9 cellular contexts compared by ENCODE assay signal in the genomic region with DNA sequence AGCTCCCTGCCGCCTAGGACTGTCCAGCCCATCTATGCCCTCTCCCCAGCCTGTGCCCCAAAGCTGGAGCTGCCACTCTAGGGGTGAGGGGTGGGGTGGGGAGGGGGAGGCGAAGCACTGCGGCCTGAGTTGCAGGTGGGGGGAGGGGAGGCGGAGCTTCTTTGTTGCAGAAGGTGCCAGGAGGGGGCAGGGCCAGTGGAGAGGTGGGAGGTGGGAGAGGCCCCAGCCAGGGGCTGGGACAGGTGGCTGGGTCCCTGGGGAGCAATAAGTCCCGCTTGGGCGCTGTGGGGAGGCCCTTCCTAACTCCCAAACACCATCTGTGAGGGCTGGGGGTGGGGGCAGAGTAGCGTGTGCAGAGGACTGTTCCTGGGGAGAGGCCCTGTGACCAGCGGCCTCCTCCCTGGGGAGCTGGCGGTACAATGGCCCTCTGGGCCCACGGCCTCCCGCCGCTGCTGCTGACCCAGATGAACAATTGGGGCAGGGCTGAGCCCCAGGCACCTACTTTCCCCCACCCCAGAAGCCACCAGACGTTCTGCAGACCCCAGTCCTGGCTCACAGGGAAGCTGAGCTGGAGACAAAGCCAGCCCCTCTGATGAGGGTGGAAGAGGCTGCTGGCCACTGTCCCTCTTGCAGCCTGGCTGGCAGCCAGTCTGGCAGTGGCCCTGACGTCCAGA. TPM values are rescaled to one million over a fixed set of nuclear protein-coding genes. Genes with fewer than 3 reads are reported as not detected.
DNase-seq lines count a peak whose midpoint lies in the region; ATAC-seq and TF ChIP-seq lines count a peak whose summit lies in the region.
"Had no signal": no experiment of that assay in that cellular context is flagged by ENCODE, and none has a peak within 500 bp of the region (broad histone marks: within the 10 kb centered on the region; RNA-seq: fewer than 3 reads in every experiment).

No MANE protein-coding gene starts in this region.

- no peak for ATAC-seq in CD8-positive, alpha-beta T cell
- peak; percentile 36 for ATAC-seq in HG02623 (IDR thresholded peaks at IDR 0.05; ENCODE audit: unreplicated experiment)
- no peak for ATAC-seq in stimulated activated effector memory CD8-positive, alpha-beta T cell treated with anti-CD3 and anti-CD28 coated beads, Interleukin-12 subunit alpha, Interleukin-12 subunit beta, amount 100 ng/mL, for 72 hours
- no peak for ATAC-seq in aorta (ENCODE audit: low FRiP score)
- no peak for ATAC-seq in activated naive CD4-positive, alpha-beta T cell treated with anti-CD3 and anti-CD28 coated beads, Interleukin-2, amount 50 U/mL, for 72 hours

- no peak for TF ChIP-seq CTCF in CD8-positive, alpha-beta T cell (IDR thresholded peaks at IDR 0.05)
- no peak for TF ChIP-seq CTCF in esophagus squamous epithelium (IDR thresholded peaks at IDR 0.05)

- peaks cover 25% of the 10 kb centered on the region for H3K4me1 ChIP-seq in CD8-positive, alpha-beta T cell (ENCODE audit: insufficient read depth, low read length)
- peaks cover 28 to 68% (median 46%) of the 10 kb centered on the region in 3 donors for H3K4me1 ChIP-seq in esophagus squamous epithelium
- H3K4me1 ChIP-seq in aorta (ENCODE audit: control insufficient read depth in 1 of 2, insufficient read depth in 2 of 2, low read length in 2 of 2), result no peaks in the 10 kb centered on the region

- intact Hi-C loops in CD8-positive, alpha-beta T cell (cut with DNase I, micrococcal nuclease), result no loop called here
- intact Hi-C loops in esophagus squamous epithelium (cut with DNase I) (no loop called here), aorta (cut with DNase I) (no loop called here)

- H3K36me3 ChIP-seq in CD8-positive, alpha-beta T cell (ENCODE audit: insufficient read depth, low read length), result no peaks in the 10 kb centered on the region
- H3K36me3 ChIP-seq in esophagus squamous epithelium (no peaks in the 10 kb centered on the region), aorta (ENCODE audit: control insufficient read depth in 1 of 2, insufficient read depth in 2 of 2, low read length in 1 of 2) (no peaks in the 10 kb centered on the region)

- peaks cover 19% of the 10 kb centered on the region for H3K4me1 Mint-ChIP-seq in CD8-positive, alpha-beta T cell (ENCODE audit: low read depth)
- peaks cover 26% of the 10 kb centered on the region for H3K4me1 Mint-ChIP-seq in stimulated activated effector memory CD8-positive, alpha-beta T cell treated with anti-CD3 and anti-CD28 coated beads, Interleukin-12 subunit alpha, Interleukin-12 subunit beta, amount 100 ng/mL, for 72 hours

- H3K4me3 Mint-ChIP-seq in CD8-positive, alpha-beta T cell, result peak overlapping the region; percentile 47
- peak overlapping the region; percentile 53 for H3K4me3 Mint-ChIP-seq in stimulated activated effector memory CD8-positive, alpha-beta T cell treated with anti-CD3 and anti-CD28 coated beads, Interleukin-12 subunit alpha, Interleukin-12 subunit beta, amount 100 ng/mL, for 72 hours

- peaks cover 28% of the 10 kb centered on the region for H3K27me3 Mint-ChIP-seq in CD8-positive, alpha-beta T cell (ENCODE audit: low read depth)

- H3K9me3 ChIP-seq in CD8-positive, alpha-beta T cell (ENCODE audit: low read length), result no peaks in the 10 kb centered on the region
- H3K9me3 ChIP-seq in esophagus squamous epithelium (no peaks in the 10 kb centered on the region), aorta (ENCODE audit: control insufficient read depth, low read length) (no peaks in the 10 kb centered on the region)
- H3K9me3 ChIP-seq: body of pancreas had no signal

- no peak overlapping the region for H3K4me3 ChIP-seq in CD8-positive, alpha-beta T cell (ENCODE audit: low read depth, low read length)
- H3K4me3 ChIP-seq in esophagus squamous epithelium (peak overlapping the region in 3 of 4 donors; percentile 42 to 73 (median 61)), aorta (ENCODE audit: low read length in 2 of 2) (no peak overlapping the region)
- H3K4me3 ChIP-seq: body of pancreas had no signal

- no peak overlapping the region for H3K27ac Mint-ChIP-seq in CD8-positive, alpha-beta T cell
- H3K27ac Mint-ChIP-seq in stimulated activated effector memory CD8-positive, alpha-beta T cell treated with anti-CD3 and anti-CD28 coated beads, Interleukin-12 subunit alpha, Interleukin-12 subunit beta, amount 100 ng/mL, for 72 hours, result no peak overlapping the region
- H3K27ac Mint-ChIP-seq in activated naive CD4-positive, alpha-beta T cell treated with anti-CD3 and anti-CD28 coated beads, Interleukin-2, amount 50 U/mL, for 72 hours, result no peak overlapping the region

- H3K27me3 ChIP-seq in CD8-positive, alpha-beta T cell (ENCODE audit: insufficient read depth, low read length), result peaks cover 30% of the 10 kb centered on the region
- peaks cover 4 to 70% (median 18%) of the 10 kb centered on the region in 4 donors for H3K27me3 ChIP-seq in esophagus squamous epithelium
- H3K27me3 ChIP-seq in aorta (ENCODE audit: control insufficient read depth in 1 of 2, insufficient read depth in 2 of 2, low read length in 1 of 2), result no peaks in the 10 kb centered on the region
- H3K27me3 ChIP-seq: body of pancreas had no signal

- H3K27ac ChIP-seq in CD8-positive, alpha-beta T cell (ENCODE audit: low read depth, low read length), result no peak overlapping the region
- H3K27ac ChIP-seq in esophagus squamous epithelium (no peak overlapping the region), aorta (ENCODE audit: low read depth in 1 of 2, low read length in 2 of 2) (no peak overlapping the region)

- H3K36me3 Mint-ChIP-seq in CD8-positive, alpha-beta T cell, result no peaks in the 10 kb centered on the region
- no peaks in the 10 kb centered on the region for H3K36me3 Mint-ChIP-seq in stimulated activated effector memory CD8-positive, alpha-beta T cell treated with anti-CD3 and anti-CD28 coated beads, Interleukin-12 subunit alpha, Interleukin-12 subunit beta, amount 100 ng/mL, for 72 hours
- peaks cover 0 to 6% of the 10 kb centered on the region in 2 donors for H3K36me3 Mint-ChIP-seq in activated naive CD4-positive, alpha-beta T cell treated with anti-CD3 and anti-CD28 coated beads, Interleukin-2, amount 50 U/mL, for 72 hours

- POLR2A ChIA-PET in CD8-positive, alpha-beta T cell (lab: Charles Lee), result interaction anchor here (1.2 to 2.2 kb wide), 2 partner anchors 9 kb away, joined by 3 to 6 read pairs; a partner anchor contains a TSS

- DNase-seq in CD8-positive, alpha-beta T cell, result peak in 1 of 7 experiments; percentile 14
- peak; percentile 11 for DNase-seq in NCI-H774 (lab: John Stamatoyannopoulos, UW)
- no peak for DNase-seq in esophagus squamous epithelium (lab: John Stamatoyannopoulos, UW)
- no peak for DNase-seq in stimulated activated effector memory CD8-positive, alpha-beta T cell treated with anti-CD3 and anti-CD28 coated beads, Interleukin-12 subunit alpha, Interleukin-12 subunit beta, amount 100 ng/mL, for 72 hours (ENCODE audit: low spot score in 2 of 2)
- DNase-seq in aorta, result no peak
- DNase-seq in CD1c-positive myeloid dendritic cell (ENCODE audit: extremely low spot score), result no peak
- no peak for DNase-seq in activated naive CD4-positive, alpha-beta T cell treated with anti-CD3 and anti-CD28 coated beads, Interleukin-2, amount 50 U/mL, for 72 hours (ENCODE audit: low spot score in 2 of 2)

- no peak for TF ChIP-seq POLR2A in esophagus squamous epithelium (IDR thresholded peaks at IDR 0.05)

- H3K9me3 Mint-ChIP-seq in CD8-positive, alpha-beta T cell, result no peaks in the 10 kb centered on the region
- H3K9me3 Mint-ChIP-seq in stimulated activated effector memory CD8-positive, alpha-beta T cell treated with anti-CD3 and anti-CD28 coated beads, Interleukin-12 subunit alpha, Interleukin-12 subunit beta, amount 100 ng/mL, for 72 hours, result no peaks in the 10 kb centered on the region
- H3K9me3 Mint-ChIP-seq in activated naive CD4-positive, alpha-beta T cell treated with anti-CD3 and anti-CD28 coated beads, Interleukin-2, amount 50 U/mL, for 72 hours, result no peaks in the 10 kb centered on the region

- 9 to 11% methylated on average over 7 to 9 of the region's 14 CpGs for WGBS in esophagus squamous epithelium, 2 donors
- WGBS in aorta, 2 donors, result 4% methylated on average over 14 of the region's 14 CpGs

- CTCF ChIA-PET in CD8-positive, alpha-beta T cell (lab: Charles Lee), result no interaction called here

RNA-seq across cellular contexts. Expression of a gene that starts 2.2 kb away (rescaled TPM):
- total RNA-seq in CD8-positive, alpha-beta T cell, result not detected
- total RNA-seq in esophagus squamous epithelium, result under 1 TPM in 1 of 4 donors, not detected in 3; 0.38 TPM
- under 1 TPM in 1 of 2 donors, not detected in 1; 0.42 TPM for total RNA-seq in aorta
- not detected for polyA plus RNA-seq in aorta
- not detected for total RNA-seq in activated naive CD4-positive, alpha-beta T cell treated with anti-CD3 and anti-CD28 coated beads, Interleukin-2, amount 50 U/mL, for 72 hours
- total RNA-seq: body of pancreas had no signal

RNA-seq across cellular contexts. Expression of a gene that starts 6.1 kb away (rescaled TPM):
- 1 to 10 TPM; 2.8 to 3.8 TPM for total RNA-seq in CD8-positive, alpha-beta T cell
- 1 to 10 TPM; 3.1 to 4.6 (median 3.7) TPM for total RNA-seq in esophagus squamous epithelium
- total RNA-seq in aorta, result 10 to 100 TPM in 1 of 2 donors, 1 to 10 TPM in 1; 6.9 to 15.6 TPM
- 1 to 10 TPM in 1 of 2 donors, under 1 TPM in 1; 0.38 to 3.0 TPM for polyA plus RNA-seq in aorta
- 10 to 100 TPM in 1 of 2 donors, 1 to 10 TPM in 1; 7.8 to 10.6 TPM for total RNA-seq in activated naive CD4-positive, alpha-beta T cell treated with anti-CD3 and anti-CD28 coated beads, Interleukin-2, amount 50 U/mL, for 72 hours

RNA-seq across cellular contexts. Expression of a gene that starts 9.0 kb away (rescaled TPM):
- total RNA-seq in CD8-positive, alpha-beta T cell, result under 1 TPM; 0.30 to 0.69 TPM
- total RNA-seq in esophagus squamous epithelium, result 10 to 100 TPM in 1 of 4 donors, 1 to 10 TPM in 3; 1.1 to 12.3 (median 4.4) TPM
- total RNA-seq in aorta, result under 1 TPM; 0.62 to 0.84 TPM
- 1 to 10 TPM in 1 of 2 donors, under 1 TPM in 1; 0.38 to 1.6 TPM for polyA plus RNA-seq in aorta
- total RNA-seq in activated naive CD4-positive, alpha-beta T cell treated with anti-CD3 and anti-CD28 coated beads, Interleukin-2, amount 50 U/mL, for 72 hours, result 10 to 100 TPM; 20.9 to 32.3 TPM
- total RNA-seq: body of pancreas had no signal

RNA-seq across cellular contexts. Expression of a gene that starts 39.6 kb away (rescaled TPM):
- total RNA-seq in CD8-positive, alpha-beta T cell, result 1 to 10 TPM in 1 of 2 experiments, under 1 TPM in 1; 0.61 to 1.2 TPM
- total RNA-seq in esophagus squamous epithelium (10 to 100 TPM in 2 of 4 donors, 1 to 10 TPM in 2; 5.9 to 18.6 (median 10.2) TPM), aorta (1 to 10 TPM in 1 of 2 donors, under 1 TPM in 1; 0.91 to 3.6 TPM)
- under 1 TPM; 0.33 to 0.75 TPM for polyA plus RNA-seq in aorta
- total RNA-seq in activated naive CD4-positive, alpha-beta T cell treated with anti-CD3 and anti-CD28 coated beads, Interleukin-2, amount 50 U/mL, for 72 hours, result 100 to 1,000 TPM in 1 of 2 donors, 10 to 100 TPM in 1; 64.8 to 111 TPM

RNA-seq across cellular contexts. Expression of a gene that starts 44.9 kb away (rescaled TPM):
- total RNA-seq in CD8-positive, alpha-beta T cell, result 100 to 1,000 TPM; 260 TPM
- 100 to 1,000 TPM in 2 of 4 donors, 10 to 100 TPM in 2; 70.8 to 196 (median 125) TPM for total RNA-seq in esophagus squamous epithelium
- total RNA-seq in aorta, result 100 to 1,000 TPM; 116 to 119 TPM
- 100 to 1,000 TPM in 1 of 2 donors, 10 to 100 TPM in 1; 67.9 to 108 TPM for polyA plus RNA-seq in aorta
- total RNA-seq in activated naive CD4-positive, alpha-beta T cell treated with anti-CD3 and anti-CD28 coated beads, Interleukin-2, amount 50 U/mL, for 72 hours, result 100 to 1,000 TPM in 1 of 2 donors, 10 to 100 TPM in 1; 94.4 to 127 TPM

Comparison
In these comparisons a context has a peak if more than half of its experiments do, and no peak if none do; other contexts are left out.
1. H3K4me3 ChIP-seq: peak in esophagus squamous epithelium (3 of 4); none in CD8-positive, alpha-beta T cell (single experiment) and aorta (0 of 2).